17 cellular contexts compared by ENCODE assay signal in genomic region chr1:210527091-210527490, GRCh38.
DNase-seq lines count a peak whose midpoint lies in the region; ATAC-seq and TF ChIP-seq lines count a peak whose summit lies in the region.
"Had no signal": no experiment of that assay in that cellular context is flagged by ENCODE, and none has a peak within 500 bp of the region (broad histone marks: within the 10 kb centered on the region; RNA-seq: fewer than 3 reads in every experiment).

No MANE protein-coding gene starts in this region.

- H3K27me3 ChIP-seq in DND-41 (ENCODE audit: insufficient read depth, low read length, poor library complexity) (no peaks in the 10 kb centered on the region), psoas muscle (ENCODE audit: insufficient read depth in 3 of 3, low read length in 2 of 3) (no peaks in the 10 kb centered on the region)

- H3K36me3 ChIP-seq in DND-41 (ENCODE audit: insufficient read depth, low read length) (no peaks in the 10 kb centered on the region), HEK293 (ENCODE audit: control insufficient read depth in 2 of 2, insufficient read depth in 1 of 2, low read length in 2 of 2) (no peaks in the 10 kb centered on the region), psoas muscle (ENCODE audit: insufficient read depth in 1 of 2, low read depth in 1 of 2) (no peaks in the 10 kb centered on the region)

- CTCF ChIA-PET in HEK293 (lab: Yijun Ruan, JAX): interaction anchor here (0.7 kb wide), 1 partner anchor 55 kb away, joined by 4 read pairs; no protein-coding TSS in a partner anchor

- no peak for TF ChIP-seq CTCF in DND-41 (IDR thresholded peaks at IDR 0.05; ENCODE audit: borderline replicate concordance, extremely low read depth, low read length, poor library complexity, severe bottlenecking)
- no peak for TF ChIP-seq CTCF in HEK293 (tag by site-specific recombination; IDR thresholded peaks at IDR 0.05)
- no peak for TF ChIP-seq CTCF in psoas muscle (IDR thresholded peaks at IDR 0.05)

- no peaks in the 10 kb centered on the region for H3K9me3 ChIP-seq in DND-41 (ENCODE audit: insufficient read depth, low read length, severe bottlenecking)
- H3K9me3 ChIP-seq in HEK293 (ENCODE audit: control insufficient read depth, insufficient read depth, low read depth, low read length): no peaks in the 10 kb centered on the region
- no peaks in the 10 kb centered on the region for H3K9me3 ChIP-seq in psoas muscle

- no peaks in the 10 kb centered on the region for H4K20me1 ChIP-seq in DND-41 (ENCODE audit: insufficient read depth, low read length)

- no peaks in the 10 kb centered on the region for H3K4me1 ChIP-seq in DND-41 (ENCODE audit: insufficient read depth, low read length)
- H3K4me1 ChIP-seq in HEK293 (ENCODE audit: control insufficient read depth, insufficient read depth, low read length): peaks cover 9% of the 10 kb centered on the region
- no peaks in the 10 kb centered on the region for H3K4me1 ChIP-seq in psoas muscle

- no peak overlapping the region for H3K4me2 ChIP-seq in DND-41 (ENCODE audit: insufficient read depth, low read length)

- POLR2A ChIA-PET in HEK293 (lab: Yijun Ruan, JAX): interaction anchor here (0.5 kb wide), 1 partner anchor 8 kb away, joined by 3 read pairs; no protein-coding TSS in a partner anchor

- 56 to 73% (median 69%) methylated on average over 3 of the region's 3 CpGs for WGBS in psoas muscle, 3 donors

- no peak overlapping the region for H3K27ac ChIP-seq in DND-41 (ENCODE audit: low read length)
- no peak overlapping the region for H3K27ac ChIP-seq in HEK293 (ENCODE audit: extremely low read depth, low read depth, low read length)
- H3K27ac ChIP-seq in psoas muscle: no peak overlapping the region

- DNase-seq in DND-41 (no peak), astrocyte of the hippocampus (ENCODE audit: low read depth, low spot score) (peak; percentile 53), myocyte (ENCODE audit: low read depth) (peak; percentile 77), NCI-H2196 (lab: John Stamatoyannopoulos, UW; ENCODE audit: unreplicated experiment) (no peak), psoas muscle (no peak)
- DNase-seq: CD4-positive, alpha-beta memory T cell; H7; Karpas-422; MM.1S; NCI-H1105; NCI-H1694 treated with DMSO at 0.1 percent for 48 hours; NCI-H526 treated with DMSO at 0.1 percent for 48 hours; OCI-M1; SIG-M5 had no signal

- ATAC-seq in DND-41 (ENCODE audit: insufficient read depth, low read depth) (0 out of 3 replicates have a peak, but pooled peaks have one; percentile 24), GM21515 (IDR thresholded peaks at IDR 0.05; ENCODE audit: unreplicated experiment) (no peak), HG02759 (IDR thresholded peaks at IDR 0.05; ENCODE audit: unreplicated experiment) (no peak), psoas muscle (no peak)

- intact Hi-C loops in psoas muscle (cut with DNase I): no loop called here

- no peak overlapping the region for H3K9ac ChIP-seq in DND-41 (ENCODE audit: low read depth, low read length)

- no peaks in the 10 kb centered on the region for H3K79me2 ChIP-seq in DND-41 (ENCODE audit: insufficient read depth, low read length)

- H3K4me3 ChIP-seq in DND-41 (ENCODE audit: low read depth in 1 of 2, low read length in 2 of 2) (no peak overlapping the region), HEK293 (ENCODE audit: low read depth, low read length) (no peak overlapping the region), psoas muscle (no peak overlapping the region)

- H2AFZ ChIP-seq in DND-41 (ENCODE audit: low read depth, low read length): no peak overlapping the region

TF ChIP-seq in HEK293, 187 proteins besides CTCF, POLR2A, EP300 and RAD21 (continues in another document):
- TF ChIP-seq ZNF146 (tag by site-specific recombination; IDR thresholded peaks at IDR 0.05): no peak
- no peak for TF ChIP-seq ZNF624 (tag by site-specific recombination; IDR thresholded peaks at IDR 0.05)
- no peak for TF ChIP-seq ZNF426 (tag by site-specific recombination; IDR thresholded peaks at IDR 0.05)
- TF ChIP-seq ZNF777 (tag by site-specific recombination; IDR thresholded peaks at IDR 0.05; ENCODE audit: borderline replicate concordance): no peak
- no peak for TF ChIP-seq ZNF140 (tag by site-specific recombination; IDR thresholded peaks at IDR 0.05)
- TF ChIP-seq, protein P1, sequence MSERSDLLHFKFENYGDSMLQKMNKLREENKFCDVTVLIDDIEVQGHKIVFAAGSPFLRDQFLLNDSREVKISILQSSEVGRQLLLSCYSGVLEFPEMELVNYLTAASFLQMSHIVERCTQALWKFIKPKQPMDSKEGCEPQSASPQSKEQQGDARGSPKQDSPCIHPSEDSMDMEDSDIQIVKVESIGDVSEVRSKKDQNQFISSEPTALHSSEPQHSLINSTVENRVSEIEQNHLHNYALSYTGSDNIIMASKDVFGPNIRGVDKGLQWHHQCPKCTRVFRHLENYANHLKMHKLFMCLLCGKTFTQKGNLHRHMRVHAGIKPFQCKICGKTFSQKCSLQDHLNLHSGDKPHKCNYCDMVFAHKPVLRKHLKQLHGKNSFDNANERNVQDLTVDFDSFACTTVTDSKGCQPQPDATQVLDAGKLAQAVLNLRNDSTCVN (tag by site-specific recombination; optimal IDR thresholded peaks at IDR 0.05): no peak
- TF ChIP-seq, protein P2, sequence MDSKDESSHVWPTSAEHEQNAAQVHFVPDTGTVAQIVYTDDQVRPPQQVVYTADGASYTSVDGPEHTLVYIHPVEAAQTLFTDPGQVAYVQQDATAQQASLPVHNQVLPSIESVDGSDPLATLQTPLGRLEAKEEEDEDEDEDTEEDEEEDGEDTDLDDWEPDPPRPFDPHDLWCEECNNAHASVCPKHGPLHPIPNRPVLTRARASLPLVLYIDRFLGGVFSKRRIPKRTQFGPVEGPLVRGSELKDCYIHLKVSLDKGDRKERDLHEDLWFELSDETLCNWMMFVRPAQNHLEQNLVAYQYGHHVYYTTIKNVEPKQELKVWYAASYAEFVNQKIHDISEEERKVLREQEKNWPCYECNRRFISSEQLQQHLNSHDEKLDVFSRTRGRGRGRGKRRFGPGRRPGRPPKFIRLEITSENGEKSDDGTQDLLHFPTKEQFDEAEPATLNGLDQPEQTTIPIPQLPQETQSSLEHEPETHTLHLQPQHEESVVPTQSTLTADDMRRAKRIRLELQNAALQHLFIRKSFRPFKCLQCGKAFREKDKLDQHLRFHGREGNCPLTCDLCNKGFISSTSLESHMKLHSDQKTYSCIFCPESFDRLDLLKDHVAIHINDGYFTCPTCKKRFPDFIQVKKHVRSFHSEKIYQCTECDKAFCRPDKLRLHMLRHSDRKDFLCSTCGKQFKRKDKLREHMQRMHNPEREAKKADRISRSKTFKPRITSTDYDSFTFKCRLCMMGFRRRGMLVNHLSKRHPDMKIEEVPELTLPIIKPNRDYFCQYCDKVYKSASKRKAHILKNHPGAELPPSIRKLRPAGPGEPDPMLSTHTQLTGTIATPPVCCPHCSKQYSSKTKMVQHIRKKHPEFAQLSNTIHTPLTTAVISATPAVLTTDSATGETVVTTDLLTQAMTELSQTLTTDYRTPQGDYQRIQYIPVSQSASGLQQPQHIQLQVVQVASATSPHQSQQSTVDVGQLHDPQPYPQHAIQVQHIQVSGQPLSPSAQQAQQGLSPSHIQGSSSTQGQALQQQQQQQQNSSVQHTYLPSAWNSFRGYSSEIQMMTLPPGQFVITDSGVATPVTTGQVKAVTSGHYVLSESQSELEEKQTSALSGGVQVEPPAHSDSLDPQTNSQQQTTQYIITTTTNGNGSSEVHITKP (tag by site-specific recombination; IDR thresholded peaks at IDR 0.05): no peak
- TF ChIP-seq, protein P3, sequence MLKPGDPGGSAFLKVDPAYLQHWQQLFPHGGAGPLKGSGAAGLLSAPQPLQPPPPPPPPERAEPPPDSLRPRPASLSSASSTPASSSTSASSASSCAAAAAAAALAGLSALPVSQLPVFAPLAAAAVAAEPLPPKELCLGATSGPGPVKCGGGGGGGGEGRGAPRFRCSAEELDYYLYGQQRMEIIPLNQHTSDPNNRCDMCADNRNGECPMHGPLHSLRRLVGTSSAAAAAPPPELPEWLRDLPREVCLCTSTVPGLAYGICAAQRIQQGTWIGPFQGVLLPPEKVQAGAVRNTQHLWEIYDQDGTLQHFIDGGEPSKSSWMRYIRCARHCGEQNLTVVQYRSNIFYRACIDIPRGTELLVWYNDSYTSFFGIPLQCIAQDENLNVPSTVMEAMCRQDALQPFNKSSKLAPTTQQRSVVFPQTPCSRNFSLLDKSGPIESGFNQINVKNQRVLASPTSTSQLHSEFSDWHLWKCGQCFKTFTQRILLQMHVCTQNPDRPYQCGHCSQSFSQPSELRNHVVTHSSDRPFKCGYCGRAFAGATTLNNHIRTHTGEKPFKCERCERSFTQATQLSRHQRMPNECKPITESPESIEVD (tag by site-specific recombination; IDR thresholded peaks at IDR 0.05): no peak
- TF ChIP-seq ZNF529 (tag by site-specific recombination; IDR thresholded peaks at IDR 0.05; ENCODE audit: insufficient replicate concordance): no peak
- no peak for TF ChIP-seq ZNF148 (tag by site-specific recombination; IDR thresholded peaks at IDR 0.05; ENCODE audit: borderline replicate concordance)
- no peak for TF ChIP-seq ZNF792 (tag by site-specific recombination; IDR thresholded peaks at IDR 0.05)
- TF ChIP-seq ZNF10 (tag by site-specific recombination; IDR thresholded peaks at IDR 0.05): no peak
- no peak for TF ChIP-seq ZNF747 (tag by site-specific recombination; IDR thresholded peaks at IDR 0.05)
- no peak for TF ChIP-seq GLI2 (tag by site-specific recombination; IDR thresholded peaks at IDR 0.05; ENCODE audit: borderline replicate concordance, low read depth)
- peak; percentile 49 for TF ChIP-seq GLIS1 (tag by site-specific recombination; IDR thresholded peaks at IDR 0.05)

Comparison
In these comparisons a context has a peak if more than half of its experiments do, and no peak if none do; other contexts are left out.
1. DNase-seq: peak in astrocyte of the hippocampus (single experiment) and myocyte (single experiment); none in DND-41 (single experiment), NCI-H2196 (single experiment) and psoas muscle (0 of 2).